In the genomic region with DNA sequence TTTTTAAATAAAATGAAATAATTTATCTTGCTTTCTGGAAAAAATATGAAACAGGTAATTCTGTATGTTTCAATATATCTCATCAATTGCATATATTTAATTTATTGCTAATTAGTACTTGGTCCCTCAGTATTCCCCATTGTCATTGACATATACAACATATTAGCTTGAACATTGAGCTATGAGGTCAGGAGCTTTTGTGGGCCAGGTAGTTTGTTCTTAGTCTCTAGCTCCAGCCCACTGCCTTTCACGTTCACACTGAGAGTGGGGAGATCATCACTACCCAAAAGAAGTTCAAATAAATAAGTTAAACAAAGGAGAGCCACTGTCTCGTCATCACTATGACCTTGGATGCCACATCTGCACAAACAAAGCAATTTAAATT, we compare ENCODE assay signal across 21 cellular contexts. TPM values are rescaled to one million over a fixed set of nuclear protein-coding genes. Genes with fewer than 3 reads are reported as not detected.
DNase-seq lines count a peak whose midpoint lies in the region; ATAC-seq and TF ChIP-seq lines count a peak whose summit lies in the region.
"Had no signal": no experiment of that assay in that cellular context is flagged by ENCODE, and none has a peak within 500 bp of the region (broad histone marks: within the 10 kb centered on the region; RNA-seq: fewer than 3 reads in every experiment).

No MANE protein-coding gene starts in this region.

- peaks cover 40% of the 10 kb centered on the region for H3K4me1 ChIP-seq in MM.1S (ENCODE audit: low read length)
- peaks cover 29% of the 10 kb centered on the region for H3K4me1 ChIP-seq in psoas muscle
- H3K4me1 ChIP-seq: BE2C had no signal

- peak overlapping the region; percentile 39 for H3K4me2 ChIP-seq in MM.1S (ENCODE audit: low read depth, low read length)

- no peaks in the 10 kb centered on the region for H3K36me3 ChIP-seq in MM.1S (replicated peaks; ENCODE audit: insufficient read depth, low read length)
- no peaks in the 10 kb centered on the region for H3K36me3 ChIP-seq in psoas muscle (ENCODE audit: insufficient read depth in 1 of 2, low read depth in 1 of 2)
- H3K36me3 ChIP-seq: BE2C had no signal

- H3K9ac ChIP-seq in MM.1S (ENCODE audit: low read length) = no peak overlapping the region

- H3K79me2 ChIP-seq in MM.1S (ENCODE audit: low read length) = no peaks in the 10 kb centered on the region

- no peaks in the 10 kb centered on the region for H3K9me2 ChIP-seq in MM.1S (replicated peaks; ENCODE audit: insufficient read depth, low read length)

- no peaks in the 10 kb centered on the region for H3K9me3 ChIP-seq in MM.1S (replicated peaks; ENCODE audit: insufficient read depth, low read length)
- no peaks in the 10 kb centered on the region for H3K9me3 ChIP-seq in psoas muscle
- H3K9me3 ChIP-seq: BE2C had no signal

- TF ChIP-seq CTCF in MM.1S (IDR thresholded peaks at IDR 0.05; ENCODE audit: low read length) (no peak), psoas muscle (IDR thresholded peaks at IDR 0.05) (no peak)

- H2AFZ ChIP-seq in MM.1S (ENCODE audit: low read length) = no peak overlapping the region

- H3K27ac ChIP-seq in MM.1S (ENCODE audit: low read length) = no peak overlapping the region
- peak overlapping the region; percentile 74 for H3K27ac ChIP-seq in psoas muscle
- H3K27ac ChIP-seq: HL-60 had no signal

- H3K4me3 ChIP-seq in MM.1S (ENCODE audit: low read length) = no peak overlapping the region
- H3K4me3 ChIP-seq in psoas muscle = peak overlapping the region; percentile 4
- H3K4me3 ChIP-seq: GM12878 had no signal

- WGBS in psoas muscle, 3 donors = 30 to 51% (median 31%) methylated on average over 2 of the region's 2 CpGs

- H3K27me3 ChIP-seq in MM.1S (replicated peaks; ENCODE audit: insufficient read depth, low read length) (no peaks in the 10 kb centered on the region), psoas muscle (ENCODE audit: insufficient read depth in 3 of 3, low read length in 2 of 3) (no peaks in the 10 kb centered on the region)
- H3K27me3 ChIP-seq: BE2C had no signal

- no peaks in the 10 kb centered on the region for H4K20me1 ChIP-seq in MM.1S (ENCODE audit: insufficient read depth, low read length)

- DNase-seq in left ventricle myocardium superior (no peak), cardiac septum (ENCODE audit: low spot score) (no peak), MM.1S (no peak), psoas muscle (no peak), NAMALWA (ENCODE audit: low spot score) (no peak), T1000 (lab: John Stamatoyannopoulos, UW) (no peak)
- DNase-seq: ACHN; BE2C; C1 segment of cervical spinal cord; CD4-positive, CD25-positive, alpha-beta regulatory T cell; CD8-positive, alpha-beta memory T cell; COR-L47; DMS 273 treated with DMSO at 0.1 percent for 48 hours; DMS53; DND-41; EL; H9 had no signal

- ATAC-seq in left ventricle myocardium superior = peak; percentile 38
- ATAC-seq in psoas muscle = peak in 3 of 4 donors; percentile 23 to 62 (median 50)
- no peak for ATAC-seq in HG02759 (IDR thresholded peaks at IDR 0.05; ENCODE audit: unreplicated experiment)
- ATAC-seq: GM12878 had no signal

- intact Hi-C loops in left ventricle myocardium superior (cut with micrococcal nuclease) (no loop called here), cardiac septum (cut with DNase I) (no loop called here), psoas muscle (cut with DNase I) (no loop called here)

- peaks cover 23% of the 10 kb centered on the region for H3F3A ChIP-seq in MM.1S (ENCODE audit: insufficient read depth, low read length)

RNA-seq across cellular contexts. Expression of gene DKK1, which starts 54.7 kb away (rescaled TPM):
- total RNA-seq in left ventricle myocardium superior (not detected), cardiac septum (0.19 TPM), psoas muscle (under 1 TPM in 3 of 4 donors, not detected in 1; 0.17 to 0.42 (median 0.24) TPM)
- polyA plus RNA-seq in psoas muscle = under 1 TPM; 0.09 to 0.77 (median 0.16) TPM
- total RNA-seq: CD4-positive, CD25-positive, alpha-beta regulatory T cell; CD8-positive, alpha-beta memory T cell; HT1080 had no signal
- polyA plus RNA-seq: CD4-positive, CD25-positive, alpha-beta regulatory T cell; CD8-positive, alpha-beta memory T cell had no signal
